2 cellular contexts compared by ENCODE assay signal in genomic region chr17:6583411-6583810, GRCh38.
TF ChIP-seq lines count a peak whose summit lies in the region.

No MANE protein-coding gene starts in this region.

TF ChIP-seq in SK-N-SH treated with all-trans-retinoic acid at 6 μM for 48 hours, 23 proteins besides CTCF, POLR2A, EP300 and RAD21:
- TF ChIP-seq BACH2 (CRISPR knock-in tag; IDR thresholded peaks at IDR 0.05; ENCODE audit: borderline replicate concordance): no peak
- no peak for TF ChIP-seq PATZ1 (CRISPR knock-in tag; IDR thresholded peaks at IDR 0.05; ENCODE audit: borderline replicate concordance)
- no peak for TF ChIP-seq RARB (CRISPR knock-in tag; IDR thresholded peaks at IDR 0.05)
- peak; percentile 92 for TF ChIP-seq ZFP30 (CRISPR knock-in tag; IDR thresholded peaks at IDR 0.05)
- no peak for TF ChIP-seq GLIS3 (CRISPR knock-in tag; IDR thresholded peaks at IDR 0.05)
- TF ChIP-seq CSDC2 (CRISPR knock-in tag; IDR thresholded peaks at IDR 0.05): no peak

TF ChIP-seq in SK-N-SH, 30 proteins besides CTCF, POLR2A, EP300 and RAD21:
- TF ChIP-seq POLR2AphosphoS5 (IDR thresholded peaks at IDR 0.05; ENCODE audit: low read depth, low read length): no peak
- TF ChIP-seq, protein P1, sequence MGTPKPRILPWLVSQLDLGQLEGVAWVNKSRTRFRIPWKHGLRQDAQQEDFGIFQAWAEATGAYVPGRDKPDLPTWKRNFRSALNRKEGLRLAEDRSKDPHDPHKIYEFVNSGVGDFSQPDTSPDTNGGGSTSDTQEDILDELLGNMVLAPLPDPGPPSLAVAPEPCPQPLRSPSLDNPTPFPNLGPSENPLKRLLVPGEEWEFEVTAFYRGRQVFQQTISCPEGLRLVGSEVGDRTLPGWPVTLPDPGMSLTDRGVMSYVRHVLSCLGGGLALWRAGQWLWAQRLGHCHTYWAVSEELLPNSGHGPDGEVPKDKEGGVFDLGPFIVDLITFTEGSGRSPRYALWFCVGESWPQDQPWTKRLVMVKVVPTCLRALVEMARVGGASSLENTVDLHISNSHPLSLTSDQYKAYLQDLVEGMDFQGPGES (IDR thresholded peaks at IDR 0.05; ENCODE audit: low read depth, low read length): no peak
